In the genomic region with DNA sequence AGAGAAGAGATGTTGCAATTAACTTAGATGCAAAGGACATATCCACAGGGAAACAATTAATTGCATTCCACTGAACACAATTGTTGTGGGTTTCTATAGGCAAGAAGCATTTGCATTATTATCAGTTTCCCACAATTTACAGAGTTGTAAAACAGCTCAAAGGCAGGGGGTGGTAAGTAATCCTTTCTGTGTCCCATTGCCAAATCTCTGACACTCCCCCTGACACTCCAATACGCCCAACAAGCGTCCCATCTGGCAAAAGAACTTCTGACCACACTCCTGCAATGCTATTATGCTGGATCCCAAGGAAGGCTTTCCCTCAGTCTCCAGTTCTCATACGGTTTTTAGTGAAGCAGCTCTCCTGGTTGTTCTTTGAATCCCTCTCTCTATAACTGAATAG, we compare ENCODE assay signal across 20 cellular contexts.
DNase-seq lines count a peak whose midpoint lies in the region; ATAC-seq and TF ChIP-seq lines count a peak whose summit lies in the region.
"Had no signal": no experiment of that assay in that cellular context is flagged by ENCODE, and none has a peak within 500 bp of the region (broad histone marks: within the 10 kb centered on the region; RNA-seq: fewer than 3 reads in every experiment).

No MANE protein-coding gene starts in this region.

- H4K20me1 ChIP-seq in neural progenitor cell (ENCODE audit: low read depth), result no peaks in the 10 kb centered on the region

- 70 to 74% methylated on average over 3 of the region's 3 CpGs for WGBS in aorta, 2 donors

- peaks cover 12% of the 10 kb centered on the region for H3K27me3 Mint-ChIP-seq in neural progenitor cell (ENCODE audit: insufficient read depth, low read depth)

- DNase-seq in GM13977 (ENCODE audit: low spot score) (peak; percentile 6), fibroblast of mammary gland (ENCODE audit: low read depth) (peak; percentile 18), neural progenitor cell (ENCODE audit: low spot score) (peak; percentile 61), NCI-H524 treated with DMSO at 0.1 percent for 48 hours (lab: John Stamatoyannopoulos, UW) (no peak), aorta (no peak)
- no peak for DNase-seq in stimulated activated CD4-positive, alpha-beta T cell treated with anti-CD3 and anti-CD28 coated beads, Interleukin-2, amount 100 ng/mL, for 24 hours
- DNase-seq: Calu3; CD8-positive, alpha-beta memory T cell; DMS53; GDM1; HFFc6; Karpas-422; MV-4-11; NCI-H1105 treated with DMSO at 0.1 percent for 48 hours; NCI-H2029 treated with DMSO at 0.1 percent for 48 hours; NCI-H345; NCI-H524; Right ventricle myocardium superior had no signal

- H3K9me3 Mint-ChIP-seq in neural progenitor cell, result peaks cover 12% of the 10 kb centered on the region
- H3K9me3 Mint-ChIP-seq: HFFc6 had no signal

- intact Hi-C loops in aorta (cut with DNase I), result no loop called here

- H3K27ac Mint-ChIP-seq in neural progenitor cell, result no peak overlapping the region
- H3K27ac Mint-ChIP-seq: CD8-positive, alpha-beta memory T cell; HFFc6 had no signal

- H3K36me3 ChIP-seq in HEK293 (ENCODE audit: control insufficient read depth in 2 of 2, insufficient read depth in 1 of 2, low read length in 2 of 2) (no peaks in the 10 kb centered on the region), neural progenitor cell (no peaks in the 10 kb centered on the region), aorta (ENCODE audit: control insufficient read depth in 1 of 2, insufficient read depth in 2 of 2, low read length in 1 of 2) (no peaks in the 10 kb centered on the region)

- no peak overlapping the region for H3K4me3 Mint-ChIP-seq in neural progenitor cell
- H3K4me3 Mint-ChIP-seq: CD8-positive, alpha-beta memory T cell; HFFc6 had no signal

- no peak for ATAC-seq in aorta (ENCODE audit: low FRiP score)

- POLR2A ChIA-PET in HEK293 (lab: Yijun Ruan, JAX), result no interaction called here

- no peaks in the 10 kb centered on the region for H3K36me3 Mint-ChIP-seq in neural progenitor cell

- H3K9ac ChIP-seq in neural progenitor cell, result no peak overlapping the region

- H3K4me3 ChIP-seq in HEK293 (ENCODE audit: low read depth, low read length), result no peak overlapping the region
- H3K4me3 ChIP-seq in fibroblast of mammary gland (ENCODE audit: control insufficient read depth, low read depth, low read length), result no peak overlapping the region
- H3K4me3 ChIP-seq in neural progenitor cell, result peak overlapping the region; percentile 1
- H3K4me3 ChIP-seq in aorta (ENCODE audit: low read length in 2 of 2), result no peak overlapping the region

- TF ChIP-seq CTCF in GM13977 (IDR thresholded peaks at IDR 0.05; ENCODE audit: extremely low read depth, insufficient read depth, missing control alignments) (no peak), HEK293 (tag by site-specific recombination; IDR thresholded peaks at IDR 0.05) (no peak), fibroblast of mammary gland (conservative IDR thresholded peaks at IDR 0.05; ENCODE audit: control insufficient read depth, insufficient read depth, low read depth, low read length) (no peak), neural progenitor cell (IDR thresholded peaks at IDR 0.05) (no peak)

- H3K27me3 ChIP-seq in neural progenitor cell, result no peaks in the 10 kb centered on the region
- no peaks in the 10 kb centered on the region for H3K27me3 ChIP-seq in aorta (ENCODE audit: control insufficient read depth in 1 of 2, insufficient read depth in 2 of 2, low read length in 1 of 2)

- no peaks in the 10 kb centered on the region for H3K79me2 ChIP-seq in neural progenitor cell (ENCODE audit: low read depth)

- peaks cover 11% of the 10 kb centered on the region; the same call in 1 of the 2 replicates for H3K4me1 ChIP-seq in HEK293 (ENCODE audit: control insufficient read depth, insufficient read depth, low read length)
- H3K4me1 ChIP-seq in neural progenitor cell, result peaks cover 36% of the 10 kb centered on the region
- no peaks in the 10 kb centered on the region for H3K4me1 ChIP-seq in aorta (ENCODE audit: control insufficient read depth in 1 of 2, insufficient read depth in 2 of 2, low read length in 2 of 2)

- H3K4me2 ChIP-seq in neural progenitor cell, result peak overlapping the region; percentile 60

- H3F3A ChIP-seq in neural progenitor cell (ENCODE audit: low read depth), result peaks cover 22% of the 10 kb centered on the region

- peaks cover 31% of the 10 kb centered on the region for H3K4me1 Mint-ChIP-seq in neural progenitor cell
- H3K4me1 Mint-ChIP-seq: CD8-positive, alpha-beta memory T cell had no signal

- in situ Hi-C loops in GM13977 (cut with MboI; ENCODE audit: low pct_unique_long_range_greater_than_20kb, low sequenced_read_pairs, unreplicated experiment), result no loop called here

- no peak overlapping the region for H3K27ac ChIP-seq in HEK293 (ENCODE audit: extremely low read depth, low read depth, low read length)
- peak overlapping the region; percentile 81 for H3K27ac ChIP-seq in neural progenitor cell
- H3K27ac ChIP-seq in aorta (ENCODE audit: low read depth in 1 of 2, low read length in 2 of 2), result no peak overlapping the region
- H3K27ac ChIP-seq: C4-2B had no signal

- no peaks in the 10 kb centered on the region for H3K9me3 ChIP-seq in HEK293 (ENCODE audit: control insufficient read depth, insufficient read depth, low read depth, low read length)
- H3K9me3 ChIP-seq in neural progenitor cell (ENCODE audit: low read depth), result no peaks in the 10 kb centered on the region
- H3K9me3 ChIP-seq in aorta (ENCODE audit: control insufficient read depth, low read length), result no peaks in the 10 kb centered on the region

- no peak overlapping the region for H2AFZ ChIP-seq in neural progenitor cell (replicated peaks)

- CTCF ChIA-PET in HEK293 (lab: Yijun Ruan, JAX), result interaction anchor here (0.7 kb wide), 1 partner anchor 567 kb away, joined by 3 read pairs; no protein-coding TSS in a partner anchor

TF ChIP-seq in HEK293, 187 proteins besides CTCF, POLR2A, EP300 and RAD21:
- no peak for TF ChIP-seq ZNF560 (tag by site-specific recombination; IDR thresholded peaks at IDR 0.05; ENCODE audit: borderline replicate concordance)
- no peak for TF ChIP-seq ZBTB8A (tag by site-specific recombination; IDR thresholded peaks at IDR 0.05)
- 0 out of 2 replicates have a peak, but pooled peaks have one; percentile 32 for TF ChIP-seq ZIC2 (tag by site-specific recombination; IDR thresholded peaks at IDR 0.05)
- no peak for TF ChIP-seq ZNF585B (tag by site-specific recombination; IDR thresholded peaks at IDR 0.05)
- TF ChIP-seq ZNF777 (tag by site-specific recombination; IDR thresholded peaks at IDR 0.05; ENCODE audit: borderline replicate concordance), result no peak
- no peak for TF ChIP-seq KLF1 (tag by site-specific recombination; IDR thresholded peaks at IDR 0.05)
- TF ChIP-seq, protein P1, sequence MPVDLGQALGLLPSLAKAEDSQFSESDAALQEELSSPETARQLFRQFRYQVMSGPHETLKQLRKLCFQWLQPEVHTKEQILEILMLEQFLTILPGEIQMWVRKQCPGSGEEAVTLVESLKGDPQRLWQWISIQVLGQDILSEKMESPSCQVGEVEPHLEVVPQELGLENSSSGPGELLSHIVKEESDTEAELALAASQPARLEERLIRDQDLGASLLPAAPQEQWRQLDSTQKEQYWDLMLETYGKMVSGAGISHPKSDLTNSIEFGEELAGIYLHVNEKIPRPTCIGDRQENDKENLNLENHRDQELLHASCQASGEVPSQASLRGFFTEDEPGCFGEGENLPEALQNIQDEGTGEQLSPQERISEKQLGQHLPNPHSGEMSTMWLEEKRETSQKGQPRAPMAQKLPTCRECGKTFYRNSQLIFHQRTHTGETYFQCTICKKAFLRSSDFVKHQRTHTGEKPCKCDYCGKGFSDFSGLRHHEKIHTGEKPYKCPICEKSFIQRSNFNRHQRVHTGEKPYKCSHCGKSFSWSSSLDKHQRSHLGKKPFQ (tag by site-specific recombination; IDR thresholded peaks at IDR 0.05), result no peak
- TF ChIP-seq, protein P2, sequence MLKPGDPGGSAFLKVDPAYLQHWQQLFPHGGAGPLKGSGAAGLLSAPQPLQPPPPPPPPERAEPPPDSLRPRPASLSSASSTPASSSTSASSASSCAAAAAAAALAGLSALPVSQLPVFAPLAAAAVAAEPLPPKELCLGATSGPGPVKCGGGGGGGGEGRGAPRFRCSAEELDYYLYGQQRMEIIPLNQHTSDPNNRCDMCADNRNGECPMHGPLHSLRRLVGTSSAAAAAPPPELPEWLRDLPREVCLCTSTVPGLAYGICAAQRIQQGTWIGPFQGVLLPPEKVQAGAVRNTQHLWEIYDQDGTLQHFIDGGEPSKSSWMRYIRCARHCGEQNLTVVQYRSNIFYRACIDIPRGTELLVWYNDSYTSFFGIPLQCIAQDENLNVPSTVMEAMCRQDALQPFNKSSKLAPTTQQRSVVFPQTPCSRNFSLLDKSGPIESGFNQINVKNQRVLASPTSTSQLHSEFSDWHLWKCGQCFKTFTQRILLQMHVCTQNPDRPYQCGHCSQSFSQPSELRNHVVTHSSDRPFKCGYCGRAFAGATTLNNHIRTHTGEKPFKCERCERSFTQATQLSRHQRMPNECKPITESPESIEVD (tag by site-specific recombination; IDR thresholded peaks at IDR 0.05), result 0 out of 2 replicates have a peak, but pooled peaks have one; percentile 19
- TF ChIP-seq ZNF248 (tag by site-specific recombination; IDR thresholded peaks at IDR 0.05), result no peak
- no peak for TF ChIP-seq ZNF580 (tag by site-specific recombination; IDR thresholded peaks at IDR 0.05)
- no peak for TF ChIP-seq ZNF2 (tag by site-specific recombination; IDR thresholded peaks at IDR 0.05)
- TF ChIP-seq HOXA7 (CRISPR knock-in tag; IDR thresholded peaks at IDR 0.05; ENCODE audit: borderline replicate concordance), result no peak
- TF ChIP-seq SCRT1 (tag by site-specific recombination; IDR thresholded peaks at IDR 0.05; ENCODE audit: borderline replicate concordance), result no peak

Comparison
In these comparisons a context has a peak if more than half of its experiments do, and no peak if none do; other contexts are left out.
1. DNase-seq: peak in GM13977 (single experiment), fibroblast of mammary gland (single experiment) and neural progenitor cell (single experiment); none in stimulated activated CD4-positive, alpha-beta T cell treated with anti-CD3 and anti-CD28 coated beads, Interleukin-2, amount 100 ng/mL, for 24 hours (0 of 2), NCI-H524 treated with DMSO at 0.1 percent for 48 hours (single experiment) and aorta (0 of 2).